In genomic region chr11:62806611-62807121, GRCh38 we compare ENCODE assay signal across 8 cellular contexts. TPM values are rescaled to one million over a fixed set of nuclear protein-coding genes. Genes with fewer than 3 reads are reported as not detected.
DNase-seq lines count a peak whose midpoint lies in the region; ATAC-seq and TF ChIP-seq lines count a peak whose summit lies in the region.

No MANE protein-coding gene starts in this region.

- CTCF ChIA-PET in PC-3 (lab: Charles Lee) = interaction anchor here (1.3 kb wide), 1 partner anchor 19 kb away, joined by 4 read pairs; no protein-coding TSS in a partner anchor

- peak overlapping the region; percentile 82 for H3K4me2 ChIP-seq in PC-3 (ENCODE audit: low read length)

- TF ChIP-seq CTCF in PC-3 (conservative IDR thresholded peaks at IDR 0.05; ENCODE audit: low read depth, low read length) (no peak), endodermal cell (conservative IDR thresholded peaks at IDR 0.05) (no peak), neutrophil (IDR thresholded peaks at IDR 0.05) (no peak), BE2C (IDR thresholded peaks at IDR 0.05; ENCODE audit: low read depth, low read length) (no peak)

- H4K20me1 ChIP-seq in PC-3 (ENCODE audit: low read length) = peaks cover 17% of the 10 kb centered on the region

- H3K27ac Mint-ChIP-seq in endodermal cell = peak overlapping the region; percentile 98

- H3F3A ChIP-seq in PC-3 (ENCODE audit: low read length, unreplicated experiment) = no peaks in the 10 kb centered on the region

- no peak overlapping the region for H2AFZ ChIP-seq in PC-3 (ENCODE audit: low read length)

- no TSS peak for BruUV-seq in PC-3 (replicated peaks; lab: Mats Ljungman, UMichigan)

- H3K27ac ChIP-seq in PC-3 (ENCODE audit: low read length) = no peak overlapping the region
- no peak overlapping the region for H3K27ac ChIP-seq in endodermal cell (ENCODE audit: low read depth, low read length)
- H3K27ac ChIP-seq in neutrophil = peak overlapping the region; percentile 95

- H3K9me3 ChIP-seq in PC-3 (ENCODE audit: low read length) = no peaks in the 10 kb centered on the region
- no peaks in the 10 kb centered on the region for H3K9me3 ChIP-seq in endodermal cell (ENCODE audit: control insufficient read depth, low read length)
- no peaks in the 10 kb centered on the region for H3K9me3 ChIP-seq in neutrophil
- H3K9me3 ChIP-seq in BE2C = no peaks in the 10 kb centered on the region

- H3K27me3 Mint-ChIP-seq in endodermal cell (ENCODE audit: insufficient read depth) = no peaks in the 10 kb centered on the region

- H3K9ac ChIP-seq in PC-3 (ENCODE audit: low read length) (no peak overlapping the region), endodermal cell (ENCODE audit: extremely low read depth, low read length, poor library complexity, severe bottlenecking) (peak overlapping the region; percentile 88)

- H3K4me1 ChIP-seq in PC-3 (ENCODE audit: insufficient read depth, low read length) (peaks cover 17% of the 10 kb centered on the region), endodermal cell (ENCODE audit: control insufficient read depth, insufficient read depth, low read length) (peaks cover 10% of the 10 kb centered on the region), neutrophil (ENCODE audit: control insufficient read depth in 1 of 2, insufficient read depth in 1 of 2, low read depth in 1 of 2, low read length in 1 of 2) (peaks cover 47 to 48% of the 10 kb centered on the region in 2 experiments), BE2C (no peaks in the 10 kb centered on the region)

- DNase-seq in GF-D8 (lab: John Stamatoyannopoulos, UW) (peak; percentile 48), PC-3 (no peak), endodermal cell (peak; percentile 59), BE2C (no peak), dedifferentiated amniotic fluid mesenchymal stem cell (ENCODE audit: extremely low spot score) (no peak), occipital lobe (lab: John Stamatoyannopoulos, UW) (no peak), KG1 (lab: John Stamatoyannopoulos, UW) (no peak)

- intact Hi-C loops in PC-3 (cut with micrococcal nuclease) = no loop called here

- H3K9me3 Mint-ChIP-seq in endodermal cell = no peaks in the 10 kb centered on the region

- ATAC-seq in PC-3 = no peak

- 73 to 87% methylated on average over 5 of the region's 5 CpGs for WGBS in endodermal cell (ENCODE audit: insufficient coverage in 1 of 2, insufficient read length in 1 of 2), 2 experiments

- H3K36me3 Mint-ChIP-seq in endodermal cell (ENCODE audit: low read depth) = peaks cover 18% of the 10 kb centered on the region

- peaks cover 29% of the 10 kb centered on the region for H3K79me2 ChIP-seq in PC-3 (ENCODE audit: low read length)

- peak overlapping the region; percentile 94 for H3K4me3 Mint-ChIP-seq in endodermal cell

- H3K27me3 ChIP-seq in PC-3 (ENCODE audit: low read length) (no peaks in the 10 kb centered on the region), endodermal cell (ENCODE audit: control insufficient read depth, insufficient read depth, low read length, poor library complexity, severe bottlenecking) (no peaks in the 10 kb centered on the region), neutrophil (no peaks in the 10 kb centered on the region), BE2C (no peaks in the 10 kb centered on the region)

- H3K36me3 ChIP-seq in PC-3 (ENCODE audit: low read depth, low read length) (peaks cover 20% of the 10 kb centered on the region), endodermal cell (ENCODE audit: control insufficient read depth, insufficient read depth, low read length) (peaks cover 40% of the 10 kb centered on the region), neutrophil (peaks cover 21% of the 10 kb centered on the region), BE2C (no peaks in the 10 kb centered on the region; the same call in 1 of the 2 replicates)

- POLR2A ChIA-PET in PC-3 (lab: Charles Lee; ENCODE audit: unreplicated experiment) = interaction anchor here (1.6 kb wide), 1 partner anchor 35 kb away, joined by 8 read pairs; no protein-coding TSS in a partner anchor

- H3K4me1 Mint-ChIP-seq in endodermal cell = peaks cover 20% of the 10 kb centered on the region

- no peak overlapping the region for H3K4me3 ChIP-seq in PC-3 (ENCODE audit: low read length)
- peak overlapping the region; percentile 96 for H3K4me3 ChIP-seq in endodermal cell (ENCODE audit: low read length)
- peak overlapping the region; percentile 73 to 87 for H3K4me3 ChIP-seq in neutrophil (ENCODE audit: low read depth in 1 of 2, low read length in 1 of 2)
- H3K4me3 ChIP-seq in BE2C (ENCODE audit: low read depth, low read length) = no peak overlapping the region

- H3K9me2 ChIP-seq in PC-3 (replicated peaks; ENCODE audit: low read length) = no peaks in the 10 kb centered on the region

RNA-seq across cellular contexts. Expression of gene NXF1, which starts 1.4 kb away (rescaled TPM):
- total RNA-seq in PC-3 (2014; rRNA removed) = 33.1 and 33.2 TPM in 2 replicates
- 10 to 100 TPM; 45.8 to 61.4 TPM for total RNA-seq in endodermal cell
- polyA plus RNA-seq in endodermal cell (2013, experiment 1 of 2) = 60.6 TPM
- 59.8 TPM for polyA plus RNA-seq in endodermal cell (2013, experiment 2 of 2)
- polyA plus RNA-seq in BE2C (2012; ENCODE audit: insufficient read depth, insufficient read length, low read depth) = 57.7 TPM
- 13.1 TPM for total RNA-seq in occipital lobe

RNA-seq across cellular contexts. Expression of gene TMEM223, which starts 14.9 kb away (rescaled TPM):
- 37.5 and 49.6 TPM in 2 replicates for total RNA-seq in PC-3 (2014; rRNA removed)
- total RNA-seq in endodermal cell = 10 to 100 TPM; 18.4 to 21.0 TPM
- 19.9 TPM for polyA plus RNA-seq in endodermal cell (2013, experiment 1 of 2)
- polyA plus RNA-seq in endodermal cell (2013, experiment 2 of 2) = 19.4 TPM
- polyA plus RNA-seq in BE2C (2012; ENCODE audit: insufficient read depth, insufficient read length, low read depth) = 31.6 TPM
- 15.9 TPM for total RNA-seq in occipital lobe

RNA-seq across cellular contexts. Expression of gene TMEM179B, which starts 19.5 kb away (rescaled TPM):
- 80.2 and 86.7 TPM in 2 replicates for total RNA-seq in PC-3 (2014; rRNA removed)
- 10 to 100 TPM; 31.0 TPM for total RNA-seq in endodermal cell
- polyA plus RNA-seq in endodermal cell (2013, experiment 1 of 2) = 38.9 TPM
- 28.8 TPM for polyA plus RNA-seq in endodermal cell (2013, experiment 2 of 2)
- polyA plus RNA-seq in BE2C (2012; ENCODE audit: insufficient read depth, insufficient read length, low read depth) = 79.2 TPM
- total RNA-seq in occipital lobe = 20.9 TPM

RNA-seq across cellular contexts. Expression of gene STX5, which starts 25.2 kb away (rescaled TPM):
- total RNA-seq in PC-3 (2014; rRNA removed) (41.4 and 48.2 TPM in 2 replicates), endodermal cell (10 to 100 TPM; 36.9 to 37.3 TPM), occipital lobe (32.8 TPM)
- polyA plus RNA-seq in endodermal cell (2013, experiment 1 of 2) = 38.8 TPM
- polyA plus RNA-seq in endodermal cell (2013, experiment 2 of 2) = 35.1 TPM
- polyA plus RNA-seq in BE2C (2012; ENCODE audit: insufficient read depth, insufficient read length, low read depth) = 13.3 TPM

RNA-seq across cellular contexts. Expression of gene TEX54, which starts 26.0 kb away (rescaled TPM):
- total RNA-seq in PC-3 (2014; rRNA removed) (not detected in 2 replicates), endodermal cell (not detected), occipital lobe (not detected)
- polyA plus RNA-seq in endodermal cell (2013, experiment 1 of 2) = not detected
- polyA plus RNA-seq in endodermal cell (2013, experiment 2 of 2) = not detected
- polyA plus RNA-seq in BE2C (2012; ENCODE audit: insufficient read depth, insufficient read length, low read depth) = not detected

Comparison
In these comparisons a context has a peak if more than half of its experiments do, and no peak if none do; other contexts are left out.
1. DNase-seq: peak in GF-D8 (single experiment) and endodermal cell (single experiment); none in PC-3 (single experiment), BE2C (single experiment), dedifferentiated amniotic fluid mesenchymal stem cell (single experiment), occipital lobe (single experiment) and KG1 (single experiment).
2. H3K4me3 ChIP-seq: peak in endodermal cell (single experiment) and neutrophil (2 of 2); none in PC-3 (single experiment) and BE2C (single experiment).